Comparison of ENCODE assay signal across 8 cellular contexts in genomic region chr14:104799657-104800599, GRCh38. TPM values are rescaled to one million over a fixed set of nuclear protein-coding genes. Genes with fewer than 3 reads are reported as not detected.
DNase-seq lines count a peak whose midpoint lies in the region; ATAC-seq and TF ChIP-seq lines count a peak whose summit lies in the region.

No MANE protein-coding gene starts in this region.

- H3K4me3 ChIP-seq in neuron (ENCODE audit: low read length): peak overlapping the region; percentile 24

- H3K27me3 ChIP-seq in foreskin keratinocyte: peaks cover 17% of the 10 kb centered on the region
- H3K27me3 ChIP-seq in neuron (ENCODE audit: insufficient read depth, low read length): peaks cover 65% of the 10 kb centered on the region

- no peaks in the 10 kb centered on the region for H3K36me3 ChIP-seq in neuron (ENCODE audit: insufficient read depth, low read length)

- ATAC-seq in HG03045 (IDR thresholded peaks at IDR 0.05; ENCODE audit: unreplicated experiment) (peak; percentile 50), foreskin keratinocyte (peak; percentile 39)

- no peak overlapping the region for H2AFZ ChIP-seq in neuron (ENCODE audit: low read depth, low read length)

- H3K4me1 ChIP-seq in foreskin keratinocyte: no peaks in the 10 kb centered on the region
- peaks cover 27% of the 10 kb centered on the region for H3K4me1 ChIP-seq in neuron (ENCODE audit: insufficient read depth, low read length)

- no peaks in the 10 kb centered on the region for H3K9me3 ChIP-seq in neuron (ENCODE audit: low read length)

- DNase-seq in DMS79 treated with DMSO at 0.1 percent for 48 hours (lab: John Stamatoyannopoulos, UW) (peak; percentile 23), DMS79 (lab: John Stamatoyannopoulos, UW) (no peak), RPMI7951 (ENCODE audit: low read depth) (peak; percentile 65), activated gamma-delta T cell treated with Interleukin-2 at 50 U/mL for 16 hours (peak; percentile 80), foreskin keratinocyte (no peak), substantia nigra (lab: John Stamatoyannopoulos, UW) (peak in 28 of 49 donors; percentile 7 to 81 (median 50))

- H3K27ac ChIP-seq in foreskin keratinocyte (no peak overlapping the region), substantia nigra (ENCODE audit: low read depth, low read length, poor library complexity, severe bottlenecking) (peak overlapping the region; percentile 72)

- TF ChIP-seq CTCF in foreskin keratinocyte (conservative IDR thresholded peaks at IDR 0.05): peak; percentile 48

RNA-seq across cellular contexts. Expression of gene ZBTB42, which starts 1.0 kb away (rescaled TPM):
- 0.84 and 0.88 TPM in 2 replicates for total RNA-seq in RPMI7951 (2014; rRNA removed; shearing (Covaris generic))
- 2.3 TPM in 2 replicates for total RNA-seq in foreskin keratinocyte
- 1.8 and 1.9 TPM in 2 replicates for polyA plus RNA-seq in foreskin keratinocyte

RNA-seq across cellular contexts. Expression of gene AKT1, which starts 4.4 kb away (rescaled TPM):
- total RNA-seq in RPMI7951 (2014; rRNA removed; shearing (Covaris generic)): 78.0 and 81.5 TPM in 2 replicates
- 147 and 156 TPM in 2 replicates for total RNA-seq in foreskin keratinocyte
- 113 and 123 TPM in 2 replicates for polyA plus RNA-seq in foreskin keratinocyte

RNA-seq across cellular contexts. Expression of gene SIVA1, which starts 47.0 kb away (rescaled TPM):
- total RNA-seq in RPMI7951 (2014; rRNA removed; shearing (Covaris generic)): 196 and 335 TPM in 2 replicates
- total RNA-seq in foreskin keratinocyte: 110 and 114 TPM in 2 replicates
- 182 and 190 TPM in 2 replicates for polyA plus RNA-seq in foreskin keratinocyte

Comparison
In these comparisons a context has a peak if more than half of its experiments do, and no peak if none do; other contexts are left out.
1. DNase-seq: peak in DMS79 treated with DMSO at 0.1 percent for 48 hours (single experiment), RPMI7951 (single experiment), activated gamma-delta T cell treated with Interleukin-2 at 50 U/mL for 16 hours (single experiment) and substantia nigra (28 of 49); none in DMS79 (single experiment) and foreskin keratinocyte (0 of 2).